In genomic region chr4:124322234-124322831, GRCh38 we compare ENCODE assay signal across 8 cellular contexts.
DNase-seq lines count a peak whose midpoint lies in the region; ATAC-seq and TF ChIP-seq lines count a peak whose summit lies in the region.

No MANE protein-coding gene starts in this region.

- no peaks in the 10 kb centered on the region for H3K27me3 Mint-ChIP-seq in neural crest cell (ENCODE audit: low read depth)

- no peaks in the 10 kb centered on the region for H3K36me3 Mint-ChIP-seq in neural crest cell (ENCODE audit: low read depth)

- no peak overlapping the region for H3K4me3 ChIP-seq in dorsolateral prefrontal cortex

- no peak overlapping the region for H3K4me3 Mint-ChIP-seq in neural crest cell

- peaks cover 0 to 11% (median 0%) of the 10 kb centered on the region in 45 donors for H3K27me3 ChIP-seq in dorsolateral prefrontal cortex

- no peaks in the 10 kb centered on the region for H3K9me3 Mint-ChIP-seq in neural crest cell

- peaks cover 15% of the 10 kb centered on the region for H3K4me1 Mint-ChIP-seq in neural crest cell

- no peak overlapping the region for H3K27ac Mint-ChIP-seq in neural crest cell (ENCODE audit: unreplicated experiment)

- intact Hi-C loops in dorsolateral prefrontal cortex (cut with DNase I), result no loop called here

- ATAC-seq in GM21723 (IDR thresholded peaks at IDR 0.05; ENCODE audit: unreplicated experiment) (peak; percentile 52), HG03521 (IDR thresholded peaks at IDR 0.05; ENCODE audit: unreplicated experiment) (no peak)

- H3K27ac ChIP-seq in dorsolateral prefrontal cortex, result no peak overlapping the region

- peak; percentile 2 for DNase-seq in DMS 273 treated with DMSO at 0.1 percent for 48 hours (lab: John Stamatoyannopoulos, UW)
- peak; percentile 6 for DNase-seq in NCI-H524 treated with DMSO at 0.1 percent for 48 hours (lab: John Stamatoyannopoulos, UW)
- no peak for DNase-seq in dorsolateral prefrontal cortex
- no peak for DNase-seq in neural crest cell (ENCODE audit: low read depth, low spot score)
- DNase-seq in amygdala (lab: John Stamatoyannopoulos, UW), result no peak
- DNase-seq in cortex of kidney (lab: John Stamatoyannopoulos, UW), result no peak

- TF ChIP-seq CTCF in dorsolateral prefrontal cortex (IDR thresholded peaks at IDR 0.05 in 54 of 56, conservative IDR thresholded peaks at IDR 0.05 in 2 of 56; ENCODE audit: low read depth in 1 of 56, partially characterized antibody in 56 of 56), result peak; percentile 53 to 86 (median 71)
- TF ChIP-seq CTCF in neural crest cell (conservative IDR thresholded peaks at IDR 0.05), result peak; percentile 77

Comparison
In these comparisons a context has a peak if more than half of its experiments do, and no peak if none do; other contexts are left out.
1. DNase-seq: peak in DMS 273 treated with DMSO at 0.1 percent for 48 hours (single experiment) and NCI-H524 treated with DMSO at 0.1 percent for 48 hours (single experiment); none in dorsolateral prefrontal cortex (0 of 10), neural crest cell (single experiment), amygdala (0 of 56) and cortex of kidney (single experiment).